ENCODE assay signal across 8 cellular contexts in the genomic region with DNA sequence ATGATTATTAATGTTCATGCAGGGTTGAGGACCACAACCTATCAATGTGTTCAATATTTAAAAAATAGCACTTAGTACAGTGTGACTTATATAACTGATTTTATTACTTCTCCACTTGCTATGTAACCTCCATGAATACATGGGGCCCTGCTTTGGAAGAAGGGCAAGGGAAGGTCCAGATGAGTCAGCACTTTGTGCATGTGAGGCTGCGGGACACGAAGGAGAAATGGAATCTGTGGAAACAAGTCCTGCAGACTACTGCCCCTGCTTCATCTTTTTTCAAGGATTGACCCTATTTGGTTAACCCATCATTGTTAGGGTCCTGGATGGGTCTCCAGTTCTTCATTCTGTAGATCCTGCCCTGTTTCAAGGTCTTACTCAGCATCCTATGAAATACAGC. TPM values are rescaled to one million over a fixed set of nuclear protein-coding genes. Genes with fewer than 3 reads are reported as not detected.
DNase-seq lines count a peak whose midpoint lies in the region; ATAC-seq and TF ChIP-seq lines count a peak whose summit lies in the region.

No MANE protein-coding gene starts in this region.

- no peaks in the 10 kb centered on the region for H3K9me3 ChIP-seq in HUES48 (ENCODE audit: control insufficient read depth, insufficient read depth, low read length)

- H3K36me3 Mint-ChIP-seq in brain (peaks cover 30% of the 10 kb centered on the region), mesothelial cell of epicardium (peaks cover 12% of the 10 kb centered on the region)

- H3K4me1 Mint-ChIP-seq in brain (peaks cover 40% of the 10 kb centered on the region), mesothelial cell of epicardium (peaks cover 23% of the 10 kb centered on the region)

- H3K4me1 ChIP-seq in HUES48 (ENCODE audit: control insufficient read depth, insufficient read depth, low read length): peaks cover 25% of the 10 kb centered on the region

- H3K36me3 ChIP-seq in BJ (ENCODE audit: control insufficient read depth, insufficient read depth, low read length): peaks cover 19% of the 10 kb centered on the region
- H3K36me3 ChIP-seq in HUES48 (ENCODE audit: control insufficient read depth, insufficient read depth, low read length): peaks cover 35% of the 10 kb centered on the region

- no peak overlapping the region for H3K9ac ChIP-seq in HUES48 (ENCODE audit: low read depth, low read length)

- H3K4me3 Mint-ChIP-seq in brain (peak overlapping the region; percentile 92 to 97 (median 94)), mesothelial cell of epicardium (peak overlapping the region; percentile 81)

- H3K27me3 ChIP-seq in BJ (ENCODE audit: control insufficient read depth, insufficient read depth, low read length): no peaks in the 10 kb centered on the region
- H3K27me3 ChIP-seq in HUES48 (ENCODE audit: control insufficient read depth, insufficient read depth, low read length): peaks cover 10% of the 10 kb centered on the region

- H3K27ac Mint-ChIP-seq in brain: peak overlapping the region; percentile 26 to 96 (median 91)
- no peak overlapping the region for H3K27ac Mint-ChIP-seq in mesothelial cell of epicardium

- POLR2A ChIA-PET in BJ (lab: Charles Lee): no interaction called here

- H3K27me3 Mint-ChIP-seq in brain (peaks cover 8% of the 10 kb centered on the region), mesothelial cell of epicardium (ENCODE audit: low read depth) (no peaks in the 10 kb centered on the region)

- no peak for ATAC-seq in GM21515 (IDR thresholded peaks at IDR 0.05; ENCODE audit: unreplicated experiment)
- ATAC-seq in GM18868 (IDR thresholded peaks at IDR 0.05; ENCODE audit: unreplicated experiment): no peak
- ATAC-seq in HG03175 (IDR thresholded peaks at IDR 0.05; ENCODE audit: unreplicated experiment): no peak

- CTCF ChIA-PET in BJ (lab: Yijun Ruan, JAX): interaction anchor here (2.3 kb wide), 1 partner anchor 22 kb away, joined by 8 read pairs; no protein-coding TSS in a partner anchor

- no peak overlapping the region for H3K27ac ChIP-seq in HUES48 (ENCODE audit: low read depth, low read length)

- TF ChIP-seq CTCF in BJ (IDR thresholded peaks at IDR 0.05; ENCODE audit: insufficient read depth, low read depth, low read length) (no peak), brain (conservative IDR thresholded peaks at IDR 0.05) (no peak), mesothelial cell of epicardium (IDR thresholded peaks at IDR 0.05; ENCODE audit: unreplicated experiment) (no peak)

- DNase-seq in BJ (ENCODE audit: low read depth) (peak; percentile 48), mesothelial cell of epicardium (ENCODE audit: low spot score in 2 of 2, unreplicated experiment in 2 of 2) (no peak)
- DNase-seq in activated CD4-positive, CD25-positive, alpha-beta regulatory T cell treated with anti-CD3 and anti-CD28 coated beads, Interleukin-2, amount 50 U/mL, for 72 hours: no peak

- peak overlapping the region; percentile 75 for H3K4me3 ChIP-seq in BJ (ENCODE audit: low read depth, low read length)
- H3K4me3 ChIP-seq in HUES48 (ENCODE audit: low read depth, low read length): peak overlapping the region; percentile 88; the same call in 1 of the 2 replicates

- H3K9me3 Mint-ChIP-seq in brain (no peaks in the 10 kb centered on the region), mesothelial cell of epicardium (no peaks in the 10 kb centered on the region)

RNA-seq across cellular contexts. Expression of a gene that starts 1.6 kb away (rescaled TPM):
- 30.3 and 31.2 TPM in 2 replicates for polyA plus RNA-seq in BJ (2011; rRNA removed)
- 30.9 and 39.0 TPM in 2 replicates for polyA minus RNA-seq in BJ (2011; rRNA and poly(A)+ RNA removed)
- 9.1 TPM for polyA plus RNA-seq in brain (ENCODE audit: insufficient read depth, low read depth, low replicate concordance)
- 11.6 to 12.7 TPM (median 12.7 TPM) in 3 replicates for total RNA-seq in mesothelial cell of epicardium

RNA-seq across cellular contexts. Expression of a gene that starts 56.2 kb away (rescaled TPM):
- 1.2 and 2.5 TPM in 2 replicates for polyA plus RNA-seq in BJ (2011; rRNA removed)
- 3.5 and 3.6 TPM in 2 replicates for polyA minus RNA-seq in BJ (2011; rRNA and poly(A)+ RNA removed)
- polyA plus RNA-seq in brain (ENCODE audit: insufficient read depth, low read depth, low replicate concordance): 5.7 TPM
- total RNA-seq in mesothelial cell of epicardium: 18.7 to 22.8 TPM (median 20.2 TPM) in 3 replicates
